In genomic region chr15:80557441-80558234, GRCh38 we compare ENCODE assay signal across 26 cellular contexts.
"Had no signal": no experiment of that assay in that cellular context is flagged by ENCODE, and none has a peak within 500 bp of the region (broad histone marks: within the 10 kb centered on the region; RNA-seq: fewer than 3 reads in every experiment).

No MANE protein-coding gene starts in this region.

- H3K36me3 ChIP-seq: colonic mucosa, esophagus squamous epithelium, neutrophil, right lobe of liver, thoracic aorta, transverse colon had no signal

- H3K4me1 ChIP-seq: colonic mucosa, esophagus squamous epithelium, parathyroid adenoma, right lobe of liver, transverse colon had no signal

- H3K9me3 Mint-ChIP-seq: dendritic cell treated with granulocyte-macrophage colony-stimulating factor and Interleukin-4, amounts not matched to agents 40 ng/mL and 50 ng/mL, for 4 days; immature natural killer cell; natural killer cell; neural crest cell; stimulated activated naive B cell treated with anti-CD40 and anti-IgM and Interleukin-4, amounts not matched to agents 10 μg/mL and 1 μg/mL and 100 μg/mL, for 72 hours; stimulated activated naive CD8-positive, alpha-beta T cell treated with anti-CD3 and anti-CD28 coated beads, Interleukin-15, Interleukin-2, amounts not matched to agents 100 ng/mL and 50 ng/mL, for 24 hours had no signal

- H3K27ac Mint-ChIP-seq: dendritic cell treated with granulocyte-macrophage colony-stimulating factor and Interleukin-4, amounts not matched to agents 40 ng/mL and 50 ng/mL, for 4 days; immature natural killer cell; memory B cell; natural killer cell; progenitor cell of endocrine pancreas; stimulated activated naive B cell treated with anti-CD40 and anti-IgM and Interleukin-4, amounts not matched to agents 10 μg/mL and 1 μg/mL and 100 μg/mL, for 72 hours; stimulated activated naive CD8-positive, alpha-beta T cell treated with anti-CD3 and anti-CD28 coated beads, Interleukin-15, Interleukin-2, amounts not matched to agents 100 ng/mL and 50 ng/mL, for 24 hours had no signal

- DNase-seq: colonic mucosa; effector memory CD4-positive, alpha-beta T cell; esophagus squamous epithelium; foreskin melanocyte; hypothalamus; immature natural killer cell; islet precursor cell; kidney glomerular epithelial cell; left ventricle myocardium superior; natural killer cell; right lobe of liver; small intestine; stimulated activated CD4-positive, alpha-beta T cell treated with anti-CD3 and anti-CD28 coated beads, Interleukin-15, amount 100 ng/mL, for 24 hours; stimulated activated CD4-positive, alpha-beta T cell treated with anti-CD3 and anti-CD28 coated beads, Interleukin-2, amount 100 ng/mL, for 48 hours; stimulated activated naive B cell treated with anti-CD40 and anti-IgM and Interleukin-4, amounts not matched to agents 10 μg/mL and 1 μg/mL and 100 μg/mL, for 72 hours; transverse colon had no signal

- H3K9me3 ChIP-seq: colonic mucosa, esophagus squamous epithelium, neutrophil, right lobe of liver, thoracic aorta, transverse colon had no signal

- H3K27ac ChIP-seq: colonic mucosa, esophagus squamous epithelium, neutrophil, parathyroid adenoma, right lobe of liver, thoracic aorta, transverse colon had no signal

- H3K27me3 ChIP-seq: colonic mucosa, esophagus squamous epithelium, right lobe of liver, transverse colon had no signal

- H3K4me1 Mint-ChIP-seq: immature natural killer cell; neural crest cell; stimulated activated naive B cell treated with anti-CD40 and anti-IgM and Interleukin-4, amounts not matched to agents 10 μg/mL and 1 μg/mL and 100 μg/mL, for 72 hours had no signal

- H3K4me3 ChIP-seq: colonic mucosa, esophagus squamous epithelium, lung, right lobe of liver, thoracic aorta, transverse colon had no signal

- H2AFZ ChIP-seq: parathyroid adenoma had no signal

- H3K4me3 Mint-ChIP-seq: dendritic cell treated with granulocyte-macrophage colony-stimulating factor and Interleukin-4, amounts not matched to agents 40 ng/mL and 50 ng/mL, for 4 days; immature natural killer cell; memory B cell; natural killer cell; neural crest cell; stimulated activated naive B cell treated with anti-CD40 and anti-IgM and Interleukin-4, amounts not matched to agents 10 μg/mL and 1 μg/mL and 100 μg/mL, for 72 hours; stimulated activated naive CD8-positive, alpha-beta T cell treated with anti-CD3 and anti-CD28 coated beads, Interleukin-15, Interleukin-2, amounts not matched to agents 100 ng/mL and 50 ng/mL, for 24 hours had no signal

- FAIRE-seq: endothelial cell of umbilical vein, small intestine had no signal

- H3K36me3 Mint-ChIP-seq: immature natural killer cell; memory B cell; natural killer cell; stimulated activated naive B cell treated with anti-CD40 and anti-IgM and Interleukin-4, amounts not matched to agents 10 μg/mL and 1 μg/mL and 100 μg/mL, for 72 hours had no signal

- ATAC-seq: left ventricle myocardium superior; natural killer cell; right lobe of liver; stimulated activated naive B cell treated with anti-CD40 and anti-IgM and Interleukin-4, amounts not matched to agents 10 μg/mL and 1 μg/mL and 100 μg/mL, for 72 hours had no signal

- H3K27me3 Mint-ChIP-seq: progenitor cell of endocrine pancreas had no signal

- H3K9ac ChIP-seq: parathyroid adenoma had no signal
